8 cellular contexts compared by ENCODE assay signal in genomic region chr5:77776606-77777206, GRCh38. TPM values are rescaled to one million over a fixed set of nuclear protein-coding genes. Genes with fewer than 3 reads are reported as not detected.
DNase-seq lines count a peak whose midpoint lies in the region; ATAC-seq and TF ChIP-seq lines count a peak whose summit lies in the region.

No MANE protein-coding gene starts in this region.

- H4K20me1 ChIP-seq in DOHH2 (ENCODE audit: control insufficient read depth, insufficient read depth, low read depth, low read length), result peaks cover 14% of the 10 kb centered on the region; the same call in 1 of the 2 replicates
- H4K20me1 ChIP-seq in IMR-90 (ENCODE audit: insufficient read depth, low read length), result peaks cover 27% of the 10 kb centered on the region

- no peak overlapping the region for H2AK9ac ChIP-seq in IMR-90 (replicated peaks; ENCODE audit: low read depth, low read length, poor library complexity)

- peak overlapping the region; percentile 73 for H4K91ac ChIP-seq in IMR-90 (ENCODE audit: insufficient read depth, low read depth, low read length)

- H3K56ac ChIP-seq in IMR-90 (ENCODE audit: extremely low read depth, insufficient read depth, low read length), result peak overlapping the region; percentile 77

- H3K36me3 ChIP-seq in DOHH2 (ENCODE audit: control insufficient read depth, low read length) (peaks cover 40% of the 10 kb centered on the region), IMR-90 (ENCODE audit: control insufficient read depth, insufficient read depth, low read length) (no peaks in the 10 kb centered on the region)

- peak overlapping the region; percentile 45; the same call in 1 of the 2 replicates for H4K5ac ChIP-seq in IMR-90 (ENCODE audit: low read depth, low read length)

- no peak for TF ChIP-seq RAD21 in IMR-90 (IDR thresholded peaks at IDR 0.05; ENCODE audit: low read length)

- H3K4me2 ChIP-seq in DOHH2 (ENCODE audit: low read length), result peak overlapping the region; percentile 99
- peak overlapping the region; percentile 94 for H3K4me2 ChIP-seq in IMR-90 (ENCODE audit: low read depth, low read length)

- H3K9me1 ChIP-seq in IMR-90 (ENCODE audit: insufficient read depth, low read length), result 0 out of 2 replicates have a peak, but pooled peaks cover 3% of the 10 kb centered on the region

- peaks cover 7 to 27% of the 10 kb centered on the region in 2 experiments; a peak in 3 of 4 replicates for H3K79me1 ChIP-seq in IMR-90 (ENCODE audit: low read depth in 1 of 2, low read length in 2 of 2)

- dilution Hi-C loops in IMR-90 (cut with HindIII; ENCODE audit: low sequenced_read_pairs, unreplicated experiment), result no loop called here

- H4K8ac ChIP-seq in IMR-90 (ENCODE audit: low read depth in 2 of 2, low read length in 2 of 2), result peak overlapping the region; percentile 3 to 78; a peak in 2 of 4 replicates

- peak overlapping the region; percentile 83 for H2BK120ac ChIP-seq in IMR-90 (ENCODE audit: low read depth, low read length)

- H3K27me3 ChIP-seq in DOHH2 (ENCODE audit: control insufficient read depth, low read length) (no peaks in the 10 kb centered on the region), IMR-90 (ENCODE audit: control insufficient read depth, insufficient read depth, low read length) (no peaks in the 10 kb centered on the region), dorsolateral prefrontal cortex (no peaks in the 10 kb centered on the region)

- H3K9me2 ChIP-seq in DOHH2 (replicated peaks; ENCODE audit: control insufficient read depth, low read length), result no peaks in the 10 kb centered on the region

- peak overlapping the region; percentile 90 for H2AFZ ChIP-seq in IMR-90 (replicated peaks; ENCODE audit: low read length, poor library complexity)

- no peak for TF ChIP-seq POLR2A in IMR-90 (IDR thresholded peaks at IDR 0.05; ENCODE audit: low read depth, low read length)

- peak overlapping the region; percentile 41 for H3K9ac ChIP-seq in IMR-90 (ENCODE audit: low read depth, low read length)

- ATAC-seq in IMR-90 (ENCODE audit: low read depth), result no peak; the same call in 1 of the 2 replicates
- ATAC-seq in omental fat pad (ENCODE audit: low FRiP score), result peak; percentile 24
- no peak for ATAC-seq in HG03378 (IDR thresholded peaks at IDR 0.05; ENCODE audit: unreplicated experiment)

- H3K27ac ChIP-seq in DOHH2 (ENCODE audit: low read depth, low read length), result 0 out of 2 replicates have a peak overlapping the region, but pooled peaks have one; percentile 8
- peak overlapping the region; percentile 42 for H3K27ac ChIP-seq in IMR-90 (ENCODE audit: insufficient read depth, low read length)
- H3K27ac ChIP-seq in dorsolateral prefrontal cortex, result peak overlapping the region in 50 of 59 donors; percentile 7 to 98 (median 89)

- H2BK5ac ChIP-seq in IMR-90 (ENCODE audit: low read depth, low read length, poor library complexity, severe bottlenecking), result peak overlapping the region; percentile 80

- H3K4me3 ChIP-seq in DOHH2 (ENCODE audit: low read length) (peak overlapping the region; percentile 96), IMR-90 (ENCODE audit: insufficient read depth, low read depth, low read length) (peak overlapping the region; percentile 74), dorsolateral prefrontal cortex (peak overlapping the region; percentile 60 to 97 (median 87))

- DNase-seq in IMR-90, result peak; percentile 67
- DNase-seq in dorsolateral prefrontal cortex, result no peak
- no peak for DNase-seq in omental fat pad (ENCODE audit: low spot score)
- no peak for DNase-seq in NCI-H2029 (lab: John Stamatoyannopoulos, UW)
- DNase-seq in glomerular visceral epithelial cell (ENCODE audit: extremely low spot score), result no peak
- no peak for DNase-seq in Kasumi-1 (lab: John Stamatoyannopoulos, UW)

- H3K4ac ChIP-seq in IMR-90 (ENCODE audit: low read depth, low read length), result peak overlapping the region; percentile 89

- H2AK5ac ChIP-seq in IMR-90 (ENCODE audit: low read depth, low read length), result no peak overlapping the region

- no TSS peak for BruUV-seq in IMR-90 (replicated peaks; lab: Mats Ljungman, UMichigan)

- H3K4me1 ChIP-seq in DOHH2 (ENCODE audit: control insufficient read depth, low read length), result peaks cover 31% of the 10 kb centered on the region
- peaks cover 6% of the 10 kb centered on the region; the same call in 1 of the 2 replicates for H3K4me1 ChIP-seq in IMR-90 (ENCODE audit: control insufficient read depth, insufficient read depth, low read length)

- WGBS in IMR-90 (ENCODE audit: extremely low coverage in 2 of 2, insufficient read length in 1 of 2), 2 experiments, result no CpG with 5 or more reads among the region's 11 CpGs

- H2BK20ac ChIP-seq in IMR-90 (ENCODE audit: low read depth, low read length), result peak overlapping the region; percentile 27; the same call in 1 of the 2 replicates

- H3K14ac ChIP-seq in IMR-90 (replicated peaks; ENCODE audit: low read depth, low read length), result peak overlapping the region; percentile 92

- no peaks in the 10 kb centered on the region for H3K9me3 ChIP-seq in DOHH2 (ENCODE audit: control insufficient read depth, insufficient read depth, low read length)
- H3K9me3 ChIP-seq in IMR-90 (ENCODE audit: control insufficient read depth, insufficient read depth, low read length), result no peaks in the 10 kb centered on the region

- peak overlapping the region; percentile 57 for H3K23ac ChIP-seq in IMR-90 (ENCODE audit: low read depth, low read length)

- TF ChIP-seq CTCF in DOHH2 (IDR thresholded peaks at IDR 0.05; ENCODE audit: low read depth, low read length, poor library complexity, severe bottlenecking) (no peak), IMR-90 (conservative IDR thresholded peaks at IDR 0.05; ENCODE audit: low read depth, low read length) (no peak), dorsolateral prefrontal cortex (IDR thresholded peaks at IDR 0.05 in 54 of 56, conservative IDR thresholded peaks at IDR 0.05 in 2 of 56; ENCODE audit: low read depth in 1 of 56, partially characterized antibody in 56 of 56) (no peak), omental fat pad (IDR thresholded peaks at IDR 0.05) (no peak)

- CTCF ChIA-PET in IMR-90 (lab: Yijun Ruan, JAX), result interaction anchor here (0.5 kb wide), 1 partner anchor 114 kb away, joined by 5 read pairs; no protein-coding TSS in a partner anchor

- peak overlapping the region; percentile 25 for H2BK15ac ChIP-seq in IMR-90 (ENCODE audit: low read depth, low read length)

- peaks cover 43% of the 10 kb centered on the region for H3K79me2 ChIP-seq in DOHH2 (ENCODE audit: control insufficient read depth, low read length)

- POLR2A ChIA-PET in IMR-90 (lab: Charles Lee; ENCODE audit: unreplicated experiment), result no interaction called here

- in situ Hi-C loops in IMR-90 (cut with MboI; ENCODE audit: low sequenced_read_pairs), result no loop called here

- no peaks in the 10 kb centered on the region for H3F3A ChIP-seq in DOHH2 (ENCODE audit: control insufficient read depth, insufficient read depth)

- intact Hi-C loops in IMR-90 (cut with micrococcal nuclease), result loop anchor here (5.0 to 10.0 kb wide), 2 partner anchors 231 to 1458 kb away; partner anchors contain the start of gene JMY
- intact Hi-C loops in dorsolateral prefrontal cortex (cut with DNase I), result loop anchor here (2.0 to 10.0 kb wide), 6 partner anchors 66 to 508 kb away; no protein-coding TSS in a partner anchor

- H3K18ac ChIP-seq in IMR-90 (ENCODE audit: low read depth, low read length), result peak overlapping the region; percentile 51

TF ChIP-seq in IMR-90, 13 proteins besides CTCF, POLR2A, EP300 and RAD21:
- TF ChIP-seq NFE2L2 (IDR thresholded peaks at IDR 0.05; ENCODE audit: low read depth, low read length), result no peak
- no peak for TF ChIP-seq ELK1 (IDR thresholded peaks at IDR 0.05; ENCODE audit: borderline replicate concordance, low read depth, low read length)
- no peak for TF ChIP-seq RCOR1 (IDR thresholded peaks at IDR 0.05; ENCODE audit: insufficient replicate concordance, low read length)

RNA-seq across cellular contexts. Expression of gene TBCA, which starts 0.6 kb away (rescaled TPM):
- total RNA-seq in IMR-90 (2012; rRNA removed) (6.1 and 28.6 TPM in 2 replicates), dorsolateral prefrontal cortex (100 to 1,000 TPM in 64 of 120 experiments, 10 to 100 TPM in 56; 58.5 to 156 (median 103) TPM), omental fat pad (100 to 1,000 TPM in 3 of 4 donors, 10 to 100 TPM in 1; 81.5 to 170 (median 119) TPM)
- polyA plus RNA-seq in IMR-90 (2012; rRNA removed), result 128 and 137 TPM in 2 replicates
- polyA plus RNA-seq in IMR-90 (2012; cell fraction: cytosol; rRNA removed), result 23.8 and 51.1 TPM in 2 replicates
- 5.0 and 36.0 TPM in 2 replicates for polyA plus RNA-seq in IMR-90 (2012; cell fraction: nucleus; rRNA removed; ENCODE audit: low replicate concordance)

Comparison
In these comparisons a context has a peak if more than half of its experiments do, and no peak if none do; other contexts are left out.
1. H3K27ac ChIP-seq: peak in every context shown above with its lines; median percentile 89 in dorsolateral prefrontal cortex; 42 in IMR-90; 8 in DOHH2.